ENCODE assay signal across 9 cellular contexts in the genomic region with DNA sequence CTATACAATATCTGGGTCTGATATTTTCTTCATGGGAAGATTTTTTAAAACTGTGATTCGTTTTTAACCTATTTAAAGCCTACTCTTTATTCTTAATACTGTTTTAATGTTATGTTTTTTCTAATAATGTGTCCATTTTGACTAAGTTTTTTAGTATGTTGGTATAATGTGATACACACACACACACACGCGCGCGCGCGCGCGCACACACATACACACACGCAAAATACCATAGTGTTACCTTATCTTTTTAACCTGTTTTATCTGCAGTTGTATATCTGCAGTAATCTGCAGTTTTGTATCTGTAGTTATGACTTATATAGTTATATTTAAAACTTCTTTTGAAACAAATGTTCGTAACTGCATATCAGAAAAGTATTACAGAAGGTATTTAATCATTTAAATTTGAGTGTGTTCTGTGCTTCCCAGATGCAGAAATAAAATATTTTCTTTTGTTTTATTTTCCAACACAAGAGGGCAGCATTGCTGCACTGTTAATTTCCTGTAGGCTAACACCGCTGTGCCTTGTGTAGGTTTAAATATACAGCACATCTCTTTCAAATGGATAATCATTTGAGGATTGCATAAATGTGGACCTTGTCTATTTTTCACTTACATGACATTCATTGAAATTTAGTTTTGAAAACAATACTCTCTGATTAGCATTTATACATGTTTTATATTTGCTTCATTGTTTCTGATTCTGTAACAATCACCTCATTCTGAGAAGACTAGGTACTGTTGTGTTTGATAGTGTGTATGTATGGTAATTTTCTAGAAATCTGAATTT.
DNase-seq lines count a peak whose midpoint lies in the region; ATAC-seq, FAIRE-seq and TF ChIP-seq lines count a peak whose summit lies in the region.
"Had no signal": no experiment of that assay in that cellular context is flagged by ENCODE, and none has a peak within 500 bp of the region (broad histone marks: within the 10 kb centered on the region; RNA-seq: fewer than 3 reads in every experiment).

No MANE protein-coding gene starts in this region.

- H3K4me3 Mint-ChIP-seq in activated CD4-positive, alpha-beta T cell treated with anti-CD3 and anti-CD28 coated beads, Interleukin-2, amount 10 ng/mL, durations not matched to agents 24 days and 14 days = no peak overlapping the region
- H3K4me3 Mint-ChIP-seq: IgD-negative memory B cell had no signal

- no peaks in the 10 kb centered on the region for H3K36me3 Mint-ChIP-seq in activated CD4-positive, alpha-beta T cell treated with anti-CD3 and anti-CD28 coated beads, Interleukin-2, amount 10 ng/mL, durations not matched to agents 24 days and 14 days (ENCODE audit: low read depth)
- H3K36me3 Mint-ChIP-seq: IgD-negative memory B cell had no signal

- intact Hi-C loops in activated CD4-positive, alpha-beta T cell treated with anti-CD3 and anti-CD28 coated beads, Interleukin-2, amount 10 ng/mL, durations not matched to agents 24 days and 14 days (cut with micrococcal nuclease) = loop anchor here (1.0 to 10.0 kb wide), 7 partner anchors 146 to 768 kb away; no protein-coding TSS in a partner anchor

- FAIRE-seq in A204.1 (lab: Jason Lieb, UNC) = peak; percentile 98

- no peaks in the 10 kb centered on the region for H3K27me3 ChIP-seq in foreskin keratinocyte

- H3K4me1 ChIP-seq in foreskin keratinocyte = no peaks in the 10 kb centered on the region

- no peak overlapping the region for H3K27ac Mint-ChIP-seq in activated CD4-positive, alpha-beta T cell treated with anti-CD3 and anti-CD28 coated beads, Interleukin-2, amount 10 ng/mL, durations not matched to agents 24 days and 14 days

- ATAC-seq in HG02588 (IDR thresholded peaks at IDR 0.05; ENCODE audit: unreplicated experiment) (peak; percentile 53), foreskin keratinocyte (peak; percentile 70), GM19328 (IDR thresholded peaks at IDR 0.05; ENCODE audit: unreplicated experiment) (no peak)

- H3K27ac ChIP-seq in foreskin keratinocyte = no peak overlapping the region

- H3K4me1 Mint-ChIP-seq in activated CD4-positive, alpha-beta T cell treated with anti-CD3 and anti-CD28 coated beads, Interleukin-2, amount 10 ng/mL, durations not matched to agents 24 days and 14 days = peaks cover 4% of the 10 kb centered on the region
- H3K4me1 Mint-ChIP-seq: IgD-negative memory B cell had no signal

- peak; percentile 88 for TF ChIP-seq CTCF in foreskin keratinocyte (conservative IDR thresholded peaks at IDR 0.05)

- DNase-seq in Daoy (ENCODE audit: low read depth) (peak; percentile 37), NCI-H2081 (lab: John Stamatoyannopoulos, UW) (peak; percentile 16 to 51), foreskin keratinocyte (peak in 1 of 2 donors; percentile 28), pulmonary artery endothelial cell (ENCODE audit: low read depth, low spot score) (peak; percentile 5)
- DNase-seq in activated CD4-positive, alpha-beta T cell treated with anti-CD3 and anti-CD28 coated beads, Interleukin-2, amount 10 ng/mL, durations not matched to agents 24 days and 14 days = peak; percentile 82

- H3K9me3 Mint-ChIP-seq in activated CD4-positive, alpha-beta T cell treated with anti-CD3 and anti-CD28 coated beads, Interleukin-2, amount 10 ng/mL, durations not matched to agents 24 days and 14 days = no peaks in the 10 kb centered on the region
- H3K9me3 Mint-ChIP-seq: IgD-negative memory B cell had no signal

- H3K27me3 Mint-ChIP-seq in activated CD4-positive, alpha-beta T cell treated with anti-CD3 and anti-CD28 coated beads, Interleukin-2, amount 10 ng/mL, durations not matched to agents 24 days and 14 days = peaks cover 3% of the 10 kb centered on the region
